Comparison of ENCODE assay signal across 22 cellular contexts in the genomic region with DNA sequence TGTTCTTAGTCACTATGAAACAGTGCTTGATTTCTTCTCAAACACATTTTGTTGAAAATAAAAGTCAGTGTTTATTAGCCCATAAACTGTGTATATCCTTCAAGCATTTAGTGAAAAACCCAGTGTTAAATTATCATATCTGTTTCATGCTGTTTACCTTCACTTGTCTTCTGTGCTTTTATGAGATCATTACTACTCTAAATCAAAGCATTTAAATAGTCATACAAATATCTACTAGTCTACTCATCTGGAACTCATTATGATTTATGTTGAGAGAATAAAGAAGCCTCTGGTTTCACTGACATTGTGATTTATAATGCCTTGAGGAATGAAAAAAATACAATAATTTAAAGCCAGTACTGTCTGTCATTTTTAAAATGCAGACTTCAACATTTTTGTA.
DNase-seq lines count a peak whose midpoint lies in the region; ATAC-seq, FAIRE-seq and TF ChIP-seq lines count a peak whose summit lies in the region.
"Had no signal": no experiment of that assay in that cellular context is flagged by ENCODE, and none has a peak within 500 bp of the region (broad histone marks: within the 10 kb centered on the region; RNA-seq: fewer than 3 reads in every experiment).

No MANE protein-coding gene starts in this region.

- CTCF ChIA-PET in SK-N-SH (lab: Yijun Ruan, JAX) (interaction anchor here (1.5 kb wide), 1 partner anchor 13 kb away, joined by 3 read pairs; no protein-coding TSS in a partner anchor), PC-3 (lab: Charles Lee) (no interaction called here)

- no peaks in the 10 kb centered on the region; the same call in 1 of the 2 replicates for H3K9me3 ChIP-seq in SK-N-SH
- 0 out of 2 replicates have a peak, but pooled peaks cover 4% of the 10 kb centered on the region for H3K9me3 ChIP-seq in PC-3 (ENCODE audit: low read length)
- H3K9me3 ChIP-seq in pancreas, result no peaks in the 10 kb centered on the region
- H3K9me3 ChIP-seq: HAP-1 had no signal

- H2AFZ ChIP-seq in SK-N-SH (ENCODE audit: low read depth) (no peak overlapping the region), PC-3 (ENCODE audit: low read length) (no peak overlapping the region), GM23338 (no peak overlapping the region)
- H2AFZ ChIP-seq: GM23248 had no signal

- no peak overlapping the region for H3K4me3 ChIP-seq in SK-N-SH (ENCODE audit: low read depth in 2 of 2, low read length in 1 of 2)
- H3K4me3 ChIP-seq in PC-3 (ENCODE audit: low read length), result no peak overlapping the region
- H3K4me3 ChIP-seq in pancreas, result no peak overlapping the region
- H3K4me3 ChIP-seq in GM23338, result no peak overlapping the region
- H3K4me3 ChIP-seq: GM23248, HAP-1 had no signal

- intact Hi-C loops in PC-3 (cut with micrococcal nuclease) (no loop called here), pancreas (cut with DNase I) (no loop called here)

- H3K9me3 Mint-ChIP-seq in GM23338, result no peaks in the 10 kb centered on the region

- H3K9ac ChIP-seq in SK-N-SH (no peak overlapping the region), PC-3 (ENCODE audit: low read length) (no peak overlapping the region)
- H3K9ac ChIP-seq: GM23248 had no signal

- no peaks in the 10 kb centered on the region; a peak in 1 of 4 replicates for H3K4me1 ChIP-seq in SK-N-SH (ENCODE audit: control insufficient read depth in 1 of 2, insufficient read depth in 2 of 2, low read depth in 1 of 2, low read length in 1 of 2)
- no peaks in the 10 kb centered on the region for H3K4me1 ChIP-seq in PC-3 (ENCODE audit: insufficient read depth, low read length)
- no peaks in the 10 kb centered on the region for H3K4me1 ChIP-seq in pancreas
- H3K4me1 ChIP-seq in GM23338 (ENCODE audit: insufficient read depth), result no peaks in the 10 kb centered on the region
- H3K4me1 ChIP-seq: HAP-1 had no signal

- peaks cover 2% of the 10 kb centered on the region for H3K27me3 Mint-ChIP-seq in GM23338 (ENCODE audit: insufficient read depth, low read depth, poor library complexity)
- H3K27me3 Mint-ChIP-seq: CD4-positive, CD25-positive, alpha-beta regulatory T cell had no signal

- no TSS peak for BruUV-seq in PC-3 (replicated peaks; lab: Mats Ljungman, UMichigan)

- no peak for ATAC-seq in SK-N-SH treated with all-trans-retinoic acid at 6 μM for 48 hours
- ATAC-seq in PC-3, result peak; percentile 45
- ATAC-seq in pancreas, result no peak
- no peak for ATAC-seq in GM23338
- ATAC-seq: Right ventricle myocardium inferior had no signal

- TF ChIP-seq CTCF in SK-N-SH (IDR thresholded peaks at IDR 0.05), result no peak
- no peak for TF ChIP-seq CTCF in PC-3 (conservative IDR thresholded peaks at IDR 0.05; ENCODE audit: low read depth, low read length)
- TF ChIP-seq CTCF in pancreas (IDR thresholded peaks at IDR 0.05), result no peak
- no peak for TF ChIP-seq CTCF in GM23338 (conservative IDR thresholded peaks at IDR 0.05; ENCODE audit: low read depth in 2 of 2)

- H3K27me3 ChIP-seq in SK-N-SH (ENCODE audit: insufficient read depth) (no peaks in the 10 kb centered on the region), PC-3 (ENCODE audit: low read length) (no peaks in the 10 kb centered on the region), pancreas (no peaks in the 10 kb centered on the region), GM23338 (ENCODE audit: insufficient read depth) (no peaks in the 10 kb centered on the region)

- H3K27ac ChIP-seq in SK-N-SH (ENCODE audit: low read depth in 2 of 2, low read length in 1 of 2) (no peak overlapping the region), PC-3 (ENCODE audit: low read length) (no peak overlapping the region), pancreas (no peak overlapping the region), GM23338 (ENCODE audit: low read depth) (no peak overlapping the region)
- H3K27ac ChIP-seq: GM23248 had no signal

- H3K36me3 Mint-ChIP-seq in GM23338 (ENCODE audit: low read depth), result no peaks in the 10 kb centered on the region
- H3K36me3 Mint-ChIP-seq: CD4-positive, CD25-positive, alpha-beta regulatory T cell had no signal

- H3K79me2 ChIP-seq in SK-N-SH (ENCODE audit: insufficient read depth) (no peaks in the 10 kb centered on the region), PC-3 (ENCODE audit: low read length) (no peaks in the 10 kb centered on the region), GM23338 (replicated peaks; ENCODE audit: insufficient read depth) (no peaks in the 10 kb centered on the region)

- H3K36me3 ChIP-seq in SK-N-SH (replicated peaks in 1 of 2; ENCODE audit: control insufficient read depth in 1 of 2, insufficient read depth in 2 of 2, low read length in 1 of 2) (no peaks in the 10 kb centered on the region), PC-3 (ENCODE audit: low read depth, low read length) (no peaks in the 10 kb centered on the region), pancreas (no peaks in the 10 kb centered on the region), GM23338 (ENCODE audit: insufficient read depth) (no peaks in the 10 kb centered on the region)
- H3K36me3 ChIP-seq: HAP-1 had no signal

- H3K4me1 Mint-ChIP-seq in GM23338, result no peaks in the 10 kb centered on the region
- H3K4me1 Mint-ChIP-seq: CD4-positive, CD25-positive, alpha-beta regulatory T cell had no signal

- no peak overlapping the region for H3K4me3 Mint-ChIP-seq in GM23338
- H3K4me3 Mint-ChIP-seq: CD4-positive, CD25-positive, alpha-beta regulatory T cell had no signal

- H3F3A ChIP-seq in SK-N-SH (replicated peaks; ENCODE audit: insufficient read depth) (no peaks in the 10 kb centered on the region), PC-3 (ENCODE audit: low read length, unreplicated experiment) (no peaks in the 10 kb centered on the region), GM23338 (replicated peaks; ENCODE audit: low read depth) (no peaks in the 10 kb centered on the region)

- H3K27ac Mint-ChIP-seq in GM23338, result no peak overlapping the region
- H3K27ac Mint-ChIP-seq: CD4-positive, CD25-positive, alpha-beta regulatory T cell had no signal

- peak; percentile 91 for FAIRE-seq in pancreas (lab: Jason Lieb, UNC)
- FAIRE-seq: GM12892, HTR-8/SVneo had no signal

- H4K20me1 ChIP-seq in SK-N-SH (ENCODE audit: insufficient read depth) (no peaks in the 10 kb centered on the region), PC-3 (ENCODE audit: low read length) (no peaks in the 10 kb centered on the region), GM23338 (replicated peaks; ENCODE audit: insufficient read depth) (no peaks in the 10 kb centered on the region)

- TF ChIP-seq EP300 in SK-N-SH (IDR thresholded peaks at IDR 0.05; ENCODE audit: borderline replicate concordance in 1 of 2, low read depth in 1 of 2, low read length in 1 of 2), result peak in 1 of 2 experiments; percentile 12; a peak in 1 of 4 replicates

- no peak for DNase-seq in SK-N-SH
- DNase-seq in NCI-H2029 (lab: John Stamatoyannopoulos, UW), result peak; percentile 14
- no peak for DNase-seq in PC-3
- no peak for DNase-seq in pancreas
- no peak for DNase-seq in GM23338 (ENCODE audit: low spot score)
- DNase-seq in activated CD4-positive, alpha-beta T cell treated with anti-CD3 and anti-CD28 coated beads, Interleukin-2, amount 50 U/mL, for 4 hours, result no peak
- DNase-seq in cerebellar nuclear complex (lab: John Stamatoyannopoulos, UW), result no peak
- DNase-seq: CD4-positive, CD25-positive, alpha-beta regulatory T cell; DND-41; GM23248; KG1; MV-4-11; NCI-H1105 treated with DMSO at 0.1 percent for 48 hours; NCI-H187; NCI-H2171 treated with DMSO at 0.1 percent for 48 hours; NCI-H446; NCI-H774 had no signal

- H3K9me2 ChIP-seq in SK-N-SH, result no peaks in the 10 kb centered on the region
- no peaks in the 10 kb centered on the region for H3K9me2 ChIP-seq in PC-3 (replicated peaks; ENCODE audit: low read length)
- H3K9me2 ChIP-seq in GM23338 (ENCODE audit: insufficient read depth), result no peaks in the 10 kb centered on the region

- POLR2A ChIA-PET in SK-N-SH (lab: Yijun Ruan, JAX), result no interaction called here
- POLR2A ChIA-PET in PC-3 (lab: Charles Lee; ENCODE audit: unreplicated experiment), result interaction anchor here (0.6 kb wide), 2 partner anchors 24 to 130 kb away, joined by 3 to 4 read pairs; no protein-coding TSS in a partner anchor

- no peak for TF ChIP-seq RAD21 in SK-N-SH (IDR thresholded peaks at IDR 0.05; ENCODE audit: low read length)

- H3K4me2 ChIP-seq in SK-N-SH (no peak overlapping the region), PC-3 (ENCODE audit: low read length) (no peak overlapping the region), GM23338 (no peak overlapping the region)

TF ChIP-seq in SK-N-SH, 30 proteins besides CTCF, POLR2A, EP300 and RAD21 (continues in another document):
- no peak for TF ChIP-seq TAF1 (IDR thresholded peaks at IDR 0.05; ENCODE audit: borderline replicate concordance, low read depth, low read length)
- TF ChIP-seq TCF12 (IDR thresholded peaks at IDR 0.05), result no peak
- TF ChIP-seq, protein P1, sequence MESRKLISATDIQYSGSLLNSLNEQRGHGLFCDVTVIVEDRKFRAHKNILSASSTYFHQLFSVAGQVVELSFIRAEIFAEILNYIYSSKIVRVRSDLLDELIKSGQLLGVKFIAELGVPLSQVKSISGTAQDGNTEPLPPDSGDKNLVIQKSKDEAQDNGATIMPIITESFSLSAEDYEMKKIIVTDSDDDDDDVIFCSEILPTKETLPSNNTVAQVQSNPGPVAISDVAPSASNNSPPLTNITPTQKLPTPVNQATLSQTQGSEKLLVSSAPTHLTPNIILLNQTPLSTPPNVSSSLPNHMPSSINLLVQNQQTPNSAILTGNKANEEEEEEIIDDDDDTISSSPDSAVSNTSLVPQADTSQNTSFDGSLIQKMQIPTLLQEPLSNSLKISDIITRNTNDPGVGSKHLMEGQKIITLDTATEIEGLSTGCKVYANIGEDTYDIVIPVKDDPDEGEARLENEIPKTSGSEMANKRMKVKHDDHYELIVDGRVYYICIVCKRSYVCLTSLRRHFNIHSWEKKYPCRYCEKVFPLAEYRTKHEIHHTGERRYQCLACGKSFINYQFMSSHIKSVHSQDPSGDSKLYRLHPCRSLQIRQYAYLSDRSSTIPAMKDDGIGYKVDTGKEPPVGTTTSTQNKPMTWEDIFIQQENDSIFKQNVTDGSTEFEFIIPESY (IDR thresholded peaks at IDR 0.05; ENCODE audit: borderline replicate concordance, low read depth), result no peak

TF ChIP-seq in GM23338, 12 proteins besides CTCF, POLR2A, EP300 and RAD21 (continues in another document):
- no peak for TF ChIP-seq STAT1 (IDR thresholded peaks at IDR 0.05; ENCODE audit: unreplicated experiment)
- TF ChIP-seq, protein P2, sequence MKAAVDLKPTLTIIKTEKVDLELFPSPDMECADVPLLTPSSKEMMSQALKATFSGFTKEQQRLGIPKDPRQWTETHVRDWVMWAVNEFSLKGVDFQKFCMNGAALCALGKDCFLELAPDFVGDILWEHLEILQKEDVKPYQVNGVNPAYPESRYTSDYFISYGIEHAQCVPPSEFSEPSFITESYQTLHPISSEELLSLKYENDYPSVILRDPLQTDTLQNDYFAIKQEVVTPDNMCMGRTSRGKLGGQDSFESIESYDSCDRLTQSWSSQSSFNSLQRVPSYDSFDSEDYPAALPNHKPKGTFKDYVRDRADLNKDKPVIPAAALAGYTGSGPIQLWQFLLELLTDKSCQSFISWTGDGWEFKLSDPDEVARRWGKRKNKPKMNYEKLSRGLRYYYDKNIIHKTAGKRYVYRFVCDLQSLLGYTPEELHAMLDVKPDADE (IDR thresholded peaks at IDR 0.05), result no peak
